ENCODE assay signal across 20 cellular contexts in the genomic region with DNA sequence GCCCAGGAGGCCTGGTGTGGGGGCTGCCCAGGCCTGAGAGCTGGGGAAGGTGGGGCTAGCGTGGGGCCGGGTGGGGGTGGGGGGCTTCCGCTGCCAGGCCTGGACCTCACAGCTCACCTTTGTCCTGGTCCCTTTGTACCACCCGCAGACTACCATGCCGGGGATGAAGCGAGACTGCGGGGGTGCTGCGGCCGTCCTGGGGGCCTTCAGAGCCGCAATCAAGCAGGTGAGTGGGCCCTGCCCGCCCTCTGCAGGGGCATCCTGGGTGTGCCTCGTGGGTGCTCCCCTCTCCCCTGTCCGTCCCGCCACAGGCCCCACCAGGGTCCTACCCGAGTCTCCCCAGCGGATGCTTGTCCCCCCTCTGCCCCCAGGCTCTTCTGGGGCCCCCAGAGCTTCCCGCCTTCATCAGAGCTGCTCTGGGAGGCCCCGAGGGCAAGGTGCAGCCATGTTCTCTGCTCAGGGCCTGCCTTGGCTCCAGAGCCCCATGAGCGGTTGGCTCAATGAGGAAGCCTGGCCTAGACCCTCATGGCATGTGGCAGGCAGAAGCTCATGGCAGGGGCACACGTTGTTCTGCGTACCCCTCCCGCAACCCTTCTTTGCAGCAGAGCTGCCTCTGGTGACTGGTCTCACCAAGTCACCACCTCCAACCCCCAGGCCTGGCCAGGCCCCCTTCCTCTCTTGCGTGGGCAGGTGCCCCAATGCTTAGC. TPM values are rescaled to one million over a fixed set of nuclear protein-coding genes. Genes with fewer than 3 reads are reported as not detected.
A peak's percentile ranks its signal among the peaks of the same experiment; 100 is the strongest.
DNase-seq lines count a peak whose midpoint lies in the region; ATAC-seq and TF ChIP-seq lines count a peak whose summit lies in the region.
"Had no signal": no experiment of that assay in that cellular context is flagged by ENCODE, and none has a peak within 500 bp of the region (broad histone marks: within the 10 kb centered on the region; RNA-seq: fewer than 3 reads in every experiment).

No MANE protein-coding gene starts in this region.

- peaks cover 31% of the 10 kb centered on the region for H3K36me3 ChIP-seq in upper lobe of right lung

- no peak overlapping the region for H3K27ac Mint-ChIP-seq in activated CD4-positive, alpha-beta memory T cell treated with anti-CD3 and anti-CD28 coated beads for 36 hours
- H3K27ac Mint-ChIP-seq: activated naive CD8-positive, alpha-beta T cell treated with anti-CD3 and anti-CD28 coated beads for 36 hours; dendritic cell treated with granulocyte-macrophage colony-stimulating factor and Interleukin-4, amounts not matched to agents 40 ng/mL and 50 ng/mL, for 4 days; nephron progenitor cell had no signal

- ATAC-seq in Right ventricle myocardium superior (ENCODE audit: poor library complexity) (no peak), esophagus mucosa (peak; percentile 10), upper lobe of right lung (no peak)
- ATAC-seq: PC-3 had no signal

- H3K27me3 ChIP-seq in upper lobe of right lung: no peaks in the 10 kb centered on the region
- H3K27me3 ChIP-seq: brain microvascular endothelial cell, thyroid gland had no signal

- intact Hi-C loops in Right ventricle myocardium superior (cut with DNase I) (no loop called here), cardiac septum (cut with DNase I) (no loop called here), upper lobe of right lung (cut with DNase I) (no loop called here)
- intact Hi-C loops in activated CD4-positive, alpha-beta memory T cell treated with anti-CD3 and anti-CD28 coated beads for 36 hours (cut with micrococcal nuclease): no loop called here

- TF ChIP-seq CTCF in upper lobe of right lung (IDR thresholded peaks at IDR 0.05): no peak

- no peaks in the 10 kb centered on the region for H3K27me3 Mint-ChIP-seq in activated CD4-positive, alpha-beta memory T cell treated with anti-CD3 and anti-CD28 coated beads for 36 hours
- H3K27me3 Mint-ChIP-seq: activated naive CD8-positive, alpha-beta T cell treated with anti-CD3 and anti-CD28 coated beads for 36 hours; dendritic cell treated with granulocyte-macrophage colony-stimulating factor and Interleukin-4, amounts not matched to agents 40 ng/mL and 50 ng/mL, for 4 days had no signal

- H3K27ac ChIP-seq in upper lobe of right lung: no peak overlapping the region
- H3K27ac ChIP-seq: brain microvascular endothelial cell, thyroid gland had no signal

- POLR2A ChIA-PET in activated CD4-positive, alpha-beta memory T cell treated with anti-CD3 and anti-CD28 coated beads for 36 hours (lab: Charles Lee): no interaction called here

- no peaks in the 10 kb centered on the region for H3K9me3 ChIP-seq in upper lobe of right lung
- H3K9me3 ChIP-seq: thyroid gland had no signal

- H3K4me3 Mint-ChIP-seq in activated CD4-positive, alpha-beta memory T cell treated with anti-CD3 and anti-CD28 coated beads for 36 hours: no peak overlapping the region
- H3K4me3 Mint-ChIP-seq: activated naive CD8-positive, alpha-beta T cell treated with anti-CD3 and anti-CD28 coated beads for 36 hours; dendritic cell treated with granulocyte-macrophage colony-stimulating factor and Interleukin-4, amounts not matched to agents 40 ng/mL and 50 ng/mL, for 4 days; nephron progenitor cell had no signal

- no peaks in the 10 kb centered on the region for H3K4me1 ChIP-seq in upper lobe of right lung
- H3K4me1 ChIP-seq: thyroid gland had no signal

- DNase-seq in Right ventricle myocardium superior: peak; percentile 24
- DNase-seq in cardiac septum (ENCODE audit: low spot score): no peak
- DNase-seq in mucosa of gallbladder (ENCODE audit: low spot score): peak; percentile 7
- DNase-seq in upper lobe of right lung: peak; percentile 57
- DNase-seq in HCEC 1CT: no peak
- DNase-seq in activated CD4-positive, alpha-beta memory T cell treated with anti-CD3 and anti-CD28 coated beads for 36 hours: no peak
- no peak for DNase-seq in SHP77 (lab: John Stamatoyannopoulos, UW)
- DNase-seq: activated naive CD8-positive, alpha-beta T cell treated with anti-CD3 and anti-CD28 coated beads for 36 hours; brain microvascular endothelial cell; DND-41; foreskin melanocyte; hypothalamus; KBM-7; midbrain; NCI-H226; nephron progenitor cell; PC-3; thyroid gland had no signal

- H3K36me3 Mint-ChIP-seq in activated CD4-positive, alpha-beta memory T cell treated with anti-CD3 and anti-CD28 coated beads for 36 hours: peaks cover 14% of the 10 kb centered on the region

- H3K9me3 Mint-ChIP-seq in activated CD4-positive, alpha-beta memory T cell treated with anti-CD3 and anti-CD28 coated beads for 36 hours: no peaks in the 10 kb centered on the region
- H3K9me3 Mint-ChIP-seq: activated naive CD8-positive, alpha-beta T cell treated with anti-CD3 and anti-CD28 coated beads for 36 hours; dendritic cell treated with granulocyte-macrophage colony-stimulating factor and Interleukin-4, amounts not matched to agents 40 ng/mL and 50 ng/mL, for 4 days had no signal

- no peak overlapping the region for H3K4me3 ChIP-seq in upper lobe of right lung
- H3K4me3 ChIP-seq: thyroid gland had no signal

- H3K4me1 Mint-ChIP-seq in activated CD4-positive, alpha-beta memory T cell treated with anti-CD3 and anti-CD28 coated beads for 36 hours (ENCODE audit: low read depth): no peaks in the 10 kb centered on the region
- H3K4me1 Mint-ChIP-seq: activated naive CD8-positive, alpha-beta T cell treated with anti-CD3 and anti-CD28 coated beads for 36 hours had no signal

- CTCF ChIA-PET in activated CD4-positive, alpha-beta memory T cell treated with anti-CD3 and anti-CD28 coated beads for 36 hours (lab: Charles Lee): no interaction called here

RNA-seq across cellular contexts. Expression of gene NPEPL1, which starts 14.5 kb away (rescaled TPM):
- total RNA-seq in Right ventricle myocardium superior: 24.4 TPM
- 31.5 TPM for total RNA-seq in cardiac septum
- 21.9 TPM for total RNA-seq in esophagus mucosa
- 39.1 TPM for total RNA-seq in mucosa of gallbladder
- total RNA-seq in upper lobe of right lung: 41.6 TPM
- 10 to 100 TPM; 17.8 to 18.8 TPM for total RNA-seq in activated CD4-positive, alpha-beta memory T cell treated with anti-CD3 and anti-CD28 coated beads for 36 hours

RNA-seq across cellular contexts. Expression of gene STX16, which starts 56.0 kb away (rescaled TPM):
- total RNA-seq in Right ventricle myocardium superior (21.8 TPM), cardiac septum (33.1 TPM), esophagus mucosa (27.0 TPM), mucosa of gallbladder (63.7 TPM), upper lobe of right lung (57.0 TPM)
- total RNA-seq in activated CD4-positive, alpha-beta memory T cell treated with anti-CD3 and anti-CD28 coated beads for 36 hours: 100 to 1,000 TPM in 1 of 2 experiments, 10 to 100 TPM in 1; 88.7 to 104 TPM

Comparison
In these comparisons a context has a peak if more than half of its experiments do, and no peak if none do; other contexts are left out.
1. DNase-seq: peak in Right ventricle myocardium superior (single experiment), mucosa of gallbladder (single experiment) and upper lobe of right lung (single experiment); none in cardiac septum (single experiment), HCEC 1CT (single experiment), activated CD4-positive, alpha-beta memory T cell treated with anti-CD3 and anti-CD28 coated beads for 36 hours (single experiment) and SHP77 (0 of 2).